In the genomic region with DNA sequence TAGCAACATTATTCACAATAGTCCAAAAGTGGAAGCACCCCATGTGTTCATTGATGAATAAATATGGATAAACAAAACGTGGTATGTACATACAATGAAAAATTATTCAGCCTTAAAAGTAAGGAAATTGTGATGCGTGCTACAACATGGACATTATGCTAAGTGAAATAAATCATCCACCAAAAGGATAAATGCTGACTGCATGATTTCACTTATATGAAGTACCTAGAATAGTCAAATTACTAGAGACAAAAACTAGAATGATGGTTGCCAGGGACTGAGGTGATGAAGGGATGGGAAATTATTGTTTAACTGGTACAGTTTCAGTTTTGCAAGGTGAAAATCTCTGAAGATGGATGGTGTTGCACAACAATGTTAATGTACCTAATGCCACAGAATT, we compare ENCODE assay signal across 28 cellular contexts. TPM values are rescaled to one million over a fixed set of nuclear protein-coding genes. Genes with fewer than 3 reads are reported as not detected.
"Had no signal": no experiment of that assay in that cellular context is flagged by ENCODE, and none has a peak within 500 bp of the region (broad histone marks: within the 10 kb centered on the region; RNA-seq: fewer than 3 reads in every experiment).

No MANE protein-coding gene starts in this region.

- H3K9me3 ChIP-seq: gastroesophageal sphincter, mucosa of descending colon, neutrophil, pancreas, prostate gland, sigmoid colon, vagina had no signal

- H3K36me3 ChIP-seq: brain microvascular endothelial cell, gastroesophageal sphincter, neutrophil, pancreas, prostate gland, sigmoid colon, vagina had no signal

- H3K27me3 ChIP-seq: brain microvascular endothelial cell, gastroesophageal sphincter, neutrophil, pancreas, sigmoid colon, vagina had no signal

- H3K4me1 ChIP-seq: gastroesophageal sphincter, pancreas, prostate gland, sigmoid colon, vagina had no signal

- DNase-seq: activated CD4-positive, alpha-beta memory T cell treated with anti-CD3 and anti-CD28 coated beads, Interleukin-2, amount 10 ng/mL, durations not matched to agents 7 days and 5 days; activated CD4-positive, alpha-beta T cell treated with anti-CD3 and anti-CD28 coated beads for 1 hour; activated CD4-positive, alpha-beta T cell treated with anti-CD3 and anti-CD28 coated beads, Interleukin-2, amount 10 ng/mL, durations not matched to agents 7 days and 5 days; activated CD8-positive, alpha-beta memory T cell treated with anti-CD3 and anti-CD28 coated beads, Interleukin-2, amount 50 U/mL, for 48 hours; activated gamma-delta T cell treated with Interleukin-2 at 50 U/mL for 16 hours; activated naive CD4-positive, alpha-beta T cell treated with anti-CD3 and anti-CD28 coated beads, Interleukin-2, amount 50 U/mL, for 16 hours; activated T-cell treated with anti-CD3 and anti-CD28 coated beads, Interleukin-2, amount 50 U/mL, for 24 hours; amniotic stem cell; brain microvascular endothelial cell; cortex of kidney; head of caudate nucleus; hippocampal formation; left cardiac atrium; left ventricle myocardium superior; mucosa of descending colon; pancreas; sigmoid colon; small intestine; stimulated activated CD4-positive, alpha-beta T cell treated with anti-CD3 and anti-CD28 coated beads, Interleukin-4, amount 100 ng/mL, for 24 hours; T1000 had no signal

- H3K27ac ChIP-seq: brain microvascular endothelial cell, gastroesophageal sphincter, neutrophil, pancreas, prostate gland, sigmoid colon, vagina had no signal

- FAIRE-seq: astrocyte, endothelial cell of umbilical vein, keratinocyte, pancreas had no signal

- H3K4me3 ChIP-seq: gastroesophageal sphincter, mucosa of descending colon, pancreas, prostate gland, sigmoid colon, vagina had no signal

RNA-seq across cellular contexts. Expression of a gene that starts 56.6 kb away (rescaled TPM):
- total RNA-seq: activated CD4-positive, alpha-beta memory T cell treated with anti-CD3 and anti-CD28 coated beads, Interleukin-2, amount 10 ng/mL, durations not matched to agents 7 days and 5 days; activated CD4-positive, alpha-beta T cell treated with anti-CD3 and anti-CD28 coated beads, Interleukin-2, amount 10 ng/mL, durations not matched to agents 7 days and 5 days; myocyte had no signal
- polyA plus RNA-seq: keratinocyte had no signal
